Comparison of ENCODE assay signal across 25 cellular contexts in genomic region chr14:35224615-35225014, GRCh38.
DNase-seq lines count a peak whose midpoint lies in the region; ATAC-seq and TF ChIP-seq lines count a peak whose summit lies in the region.
"Had no signal": no experiment of that assay in that cellular context is flagged by ENCODE, and none has a peak within 500 bp of the region (broad histone marks: within the 10 kb centered on the region; RNA-seq: fewer than 3 reads in every experiment).

No MANE protein-coding gene starts in this region.

- H3K27ac Mint-ChIP-seq in activated naive CD8-positive, alpha-beta T cell treated with anti-CD3 and anti-CD28 coated beads for 36 hours, result no peak overlapping the region
- H3K27ac Mint-ChIP-seq: CD14-positive monocyte; CD4-positive, alpha-beta T cell; GM23338; H9 had no signal

- H3K36me3 ChIP-seq in heart right ventricle (no peaks in the 10 kb centered on the region), gastroesophageal sphincter (no peaks in the 10 kb centered on the region), breast epithelium (no peaks in the 10 kb centered on the region)
- H3K36me3 ChIP-seq: BE2C had no signal

- peaks cover 0 to 22% (median 8%) of the 10 kb centered on the region in 9 donors for H3K4me1 ChIP-seq in heart right ventricle
- peaks cover 0 to 19% (median 3%) of the 10 kb centered on the region in 3 donors for H3K4me1 ChIP-seq in gastroesophageal sphincter
- H3K4me1 ChIP-seq in breast epithelium, result no peaks in the 10 kb centered on the region
- H3K4me1 ChIP-seq: BE2C had no signal

- peaks cover 3% of the 10 kb centered on the region for H3K36me3 Mint-ChIP-seq in activated naive CD8-positive, alpha-beta T cell treated with anti-CD3 and anti-CD28 coated beads for 36 hours

- no peak for TF ChIP-seq EP300 in gastroesophageal sphincter (IDR thresholded peaks at IDR 0.05)

- DNase-seq in heart right ventricle (no peak), Right ventricle myocardium inferior (ENCODE audit: missing footprints) (no peak), NCI-H69 (lab: John Stamatoyannopoulos, UW) (peak; percentile 50), dermis blood vessel endothelial cell (peak; percentile 36), breast epithelium (ENCODE audit: low spot score in 2 of 2) (no peak)
- DNase-seq in activated naive CD8-positive, alpha-beta T cell treated with anti-CD3 and anti-CD28 coated beads for 36 hours, result no peak
- DNase-seq: 8988T; ACHN; AML-193; BE2C; CD4-positive, alpha-beta T cell; CD8-positive, alpha-beta memory T cell; DMS 273 treated with DMSO at 0.1 percent for 48 hours; DMS79; EL; GDM1; H9 had no signal

- intact Hi-C loops in heart right ventricle (cut with DNase I), result loop anchor here in 5 of 10 donors (5.0 to 10.0 kb wide), 3 partner anchors 60 to 190 kb away; no protein-coding TSS in a partner anchor
- intact Hi-C loops in Right ventricle myocardium inferior (cut with DNase I), result no loop called here
- intact Hi-C loops in breast epithelium (cut with DNase I; ENCODE audit: low total_unique reads), result no loop called here

- H3K9me3 Mint-ChIP-seq in activated naive CD8-positive, alpha-beta T cell treated with anti-CD3 and anti-CD28 coated beads for 36 hours, result no peaks in the 10 kb centered on the region
- H3K9me3 Mint-ChIP-seq: CD4-positive, alpha-beta T cell; CD8-positive, alpha-beta memory T cell; GM23338; H9 had no signal

- H3K27me3 Mint-ChIP-seq in activated naive CD8-positive, alpha-beta T cell treated with anti-CD3 and anti-CD28 coated beads for 36 hours, result no peaks in the 10 kb centered on the region
- H3K27me3 Mint-ChIP-seq: CD4-positive, alpha-beta T cell; CD8-positive, alpha-beta memory T cell had no signal

- H3K4me1 Mint-ChIP-seq in activated naive CD8-positive, alpha-beta T cell treated with anti-CD3 and anti-CD28 coated beads for 36 hours, result peaks cover 11% of the 10 kb centered on the region

- H3K4me3 ChIP-seq in heart right ventricle (no peak overlapping the region), gastroesophageal sphincter (no peak overlapping the region), breast epithelium (no peak overlapping the region)
- H3K4me3 ChIP-seq: A549; BLaER1 treated with 17β-estradiol and CSF1 and Interleukin-3, amounts not matched to agents 10 nM and 100 nM; GM12878; GM23338 had no signal

- H3K9me3 ChIP-seq in heart right ventricle (no peaks in the 10 kb centered on the region), gastroesophageal sphincter (no peaks in the 10 kb centered on the region), breast epithelium (no peaks in the 10 kb centered on the region)
- H3K9me3 ChIP-seq: A549; BE2C; BLaER1 treated with 17β-estradiol and CSF1 and Interleukin-3, amounts not matched to agents 10 nM and 100 nM had no signal

- no peak for TF ChIP-seq POLR2A in gastroesophageal sphincter (IDR thresholded peaks at IDR 0.05)
- no peak for TF ChIP-seq POLR2A in breast epithelium (IDR thresholded peaks at IDR 0.05)

- no peak for TF ChIP-seq CTCF in heart right ventricle (IDR thresholded peaks at IDR 0.05)
- no peak for TF ChIP-seq CTCF in gastroesophageal sphincter (IDR thresholded peaks at IDR 0.05)
- no peak for TF ChIP-seq CTCF in breast epithelium (IDR thresholded peaks at IDR 0.05)

- 49 to 52% methylated on average over 2 of the region's 2 CpGs for WGBS in heart right ventricle, 2 donors
- 42 to 65% methylated on average over 2 of the region's 2 CpGs for WGBS in gastroesophageal sphincter (ENCODE audit: low coverage in 1 of 2), 2 donors

- H3K4me3 Mint-ChIP-seq in activated naive CD8-positive, alpha-beta T cell treated with anti-CD3 and anti-CD28 coated beads for 36 hours, result no peak overlapping the region
- H3K4me3 Mint-ChIP-seq: CD14-positive monocyte; CD4-positive, alpha-beta T cell; CD8-positive, alpha-beta memory T cell; GM23338; H9 had no signal

- ATAC-seq in heart right ventricle, result peak in 5 of 8 donors; percentile 35 to 56 (median 50)
- ATAC-seq in Right ventricle myocardium inferior, result no peak
- ATAC-seq in gastroesophageal sphincter, result no peak
- ATAC-seq in GM21515 (IDR thresholded peaks at IDR 0.05; ENCODE audit: unreplicated experiment), result no peak
- ATAC-seq: A549, GM12878, GM23338, HCT116 had no signal

- H3K27me3 ChIP-seq in heart right ventricle (no peaks in the 10 kb centered on the region), gastroesophageal sphincter (no peaks in the 10 kb centered on the region), breast epithelium (no peaks in the 10 kb centered on the region)
- H3K27me3 ChIP-seq: BE2C; BLaER1 treated with 17β-estradiol and CSF1 and Interleukin-3, amounts not matched to agents 10 nM and 100 nM had no signal

- H3K27ac ChIP-seq in heart right ventricle (peak overlapping the region in 5 of 10 donors; percentile 2 to 65 (median 10)), gastroesophageal sphincter (peak overlapping the region in 3 of 4 donors; percentile 33 to 64 (median 35)), breast epithelium (no peak overlapping the region)
- H3K27ac ChIP-seq: A549; BLaER1 treated with 17β-estradiol and CSF1 and Interleukin-3, amounts not matched to agents 10 nM and 100 nM had no signal

Comparison
In these comparisons a context has a peak if more than half of its experiments do, and no peak if none do; other contexts are left out.
1. ATAC-seq: peak in heart right ventricle (5 of 8); none in Right ventricle myocardium inferior (single experiment), gastroesophageal sphincter (single experiment) and GM21515 (single experiment).
2. DNase-seq: peak in NCI-H69 (single experiment) and dermis blood vessel endothelial cell (single experiment); none in heart right ventricle (0 of 2), Right ventricle myocardium inferior (single experiment), activated naive CD8-positive, alpha-beta T cell treated with anti-CD3 and anti-CD28 coated beads for 36 hours (single experiment) and breast epithelium (0 of 2).
3. H3K27ac ChIP-seq: peak in gastroesophageal sphincter (3 of 4); none in breast epithelium (0 of 2).